ENCODE assay signal across 8 cellular contexts in the genomic region with DNA sequence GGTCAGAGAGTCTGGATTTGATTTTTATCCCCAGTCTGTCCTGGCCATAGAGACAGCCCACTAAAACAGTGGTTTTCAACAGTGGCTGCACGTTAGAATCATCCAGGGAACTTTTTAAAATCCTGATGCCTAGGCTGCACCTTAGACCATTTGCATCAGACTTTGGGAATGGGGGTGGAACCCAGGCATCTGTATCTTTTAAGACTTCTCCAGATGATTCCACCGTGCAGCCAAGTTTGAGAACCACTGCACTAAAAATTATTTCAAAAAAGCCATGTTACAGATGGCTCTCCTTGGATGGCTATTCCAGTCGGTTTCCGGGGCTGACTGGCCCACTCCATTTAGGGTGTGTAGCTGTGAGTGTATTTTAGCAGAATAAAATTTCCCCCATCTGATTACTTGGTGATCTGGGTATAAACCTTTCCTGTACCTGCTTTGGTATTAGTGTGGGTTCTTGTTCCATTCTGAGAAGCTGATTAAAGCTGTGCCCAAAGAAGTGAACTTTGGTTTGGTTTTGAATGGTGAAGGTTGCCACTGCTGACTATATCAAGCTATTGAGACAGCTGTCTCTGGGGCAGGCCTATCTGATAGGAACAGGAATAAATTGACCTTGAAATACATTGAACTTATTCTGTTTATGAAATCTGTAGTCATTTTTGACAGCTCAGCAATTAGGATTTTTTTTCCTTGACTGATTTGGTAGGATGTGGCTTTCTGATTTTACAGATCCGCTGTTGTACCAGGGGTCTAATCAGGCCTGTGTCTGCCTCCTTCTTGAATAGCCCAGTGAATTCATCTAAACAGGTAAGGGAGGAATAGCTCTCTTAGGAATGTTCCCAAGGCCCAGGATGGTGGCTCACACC. TPM values are rescaled to one million over a fixed set of nuclear protein-coding genes. Genes with fewer than 3 reads are reported as not detected.
DNase-seq lines count a peak whose midpoint lies in the region; TF ChIP-seq lines count a peak whose summit lies in the region.

No MANE protein-coding gene starts in this region.

- H3K79me2 ChIP-seq in DOHH2 (ENCODE audit: control insufficient read depth, low read length) = peaks cover 33% of the 10 kb centered on the region
- peaks cover 13% of the 10 kb centered on the region for H3K79me2 ChIP-seq in fibroblast of lung (ENCODE audit: control insufficient read depth, insufficient read depth, low read length)

- no peak overlapping the region for H3K9ac ChIP-seq in fibroblast of lung (ENCODE audit: insufficient read depth, low read length)

- peaks cover 7% of the 10 kb centered on the region for H3F3A ChIP-seq in DOHH2 (ENCODE audit: control insufficient read depth, insufficient read depth)

- H3K27ac ChIP-seq in DOHH2 (ENCODE audit: low read depth, low read length) = no peak overlapping the region
- H3K27ac ChIP-seq in RWPE1 = peak overlapping the region; percentile 85
- H3K27ac ChIP-seq in fibroblast of lung (ENCODE audit: insufficient read depth, low read length) = peak overlapping the region; percentile 86
- no peak overlapping the region for H3K27ac ChIP-seq in prostate gland

- TF ChIP-seq POLR2A in prostate gland (IDR thresholded peaks at IDR 0.05) = no peak

- POLR2A ChIA-PET in RWPE1 (lab: Yijun Ruan, JAX; ENCODE audit: low non-redundant PET) = interaction anchor here (1.0 to 2.2 kb wide), 3 partner anchors 14 to 51 kb away, joined by 3 to 11 read pairs (median 4); a partner anchor contains a TSS

- no peaks in the 10 kb centered on the region for H3K9me2 ChIP-seq in DOHH2 (replicated peaks; ENCODE audit: control insufficient read depth, low read length)

- no peak overlapping the region for H2AFZ ChIP-seq in fibroblast of lung (ENCODE audit: low read length)

- 62% methylated on average over 5 of the region's 5 CpGs for WGBS in prostate gland

- no peaks in the 10 kb centered on the region for H4K20me1 ChIP-seq in DOHH2 (ENCODE audit: control insufficient read depth, insufficient read depth, low read depth, low read length)
- H4K20me1 ChIP-seq in fibroblast of lung (ENCODE audit: control insufficient read depth, extremely low read depth, insufficient read depth, low read length) = no peaks in the 10 kb centered on the region

- H3K27me3 ChIP-seq in DOHH2 (ENCODE audit: control insufficient read depth, low read length) = no peaks in the 10 kb centered on the region
- H3K27me3 ChIP-seq in fibroblast of lung (ENCODE audit: control insufficient read depth, insufficient read depth, low read length) = no peaks in the 10 kb centered on the region
- no peaks in the 10 kb centered on the region for H3K27me3 ChIP-seq in prostate gland (replicated peaks; ENCODE audit: insufficient read depth)

- peak overlapping the region; percentile 94 for H3K4me3 ChIP-seq in DOHH2 (ENCODE audit: low read length)
- H3K4me3 ChIP-seq in fibroblast of lung (replicated peaks in 1 of 4; ENCODE audit: control extremely low read depth in 1 of 4, insufficient read depth in 1 of 4, low read depth in 3 of 4, low read length in 4 of 4) = peak overlapping the region; percentile 81 to 95 (median 90)
- peak overlapping the region; percentile 50 to 53 for H3K4me3 ChIP-seq in prostate gland

- H3K4me1 ChIP-seq in DOHH2 (ENCODE audit: control insufficient read depth, low read length) = peaks cover 16% of the 10 kb centered on the region
- H3K4me1 ChIP-seq in fibroblast of lung (ENCODE audit: control insufficient read depth, extremely low read depth, insufficient read depth, low read length) = peaks cover 2% of the 10 kb centered on the region
- H3K4me1 ChIP-seq in prostate gland (replicated peaks) = peaks cover 8% of the 10 kb centered on the region

- intact Hi-C loops in prostate gland (cut with DNase I) = no loop called here

- H3K4me2 ChIP-seq in DOHH2 (ENCODE audit: low read length) = peak overlapping the region; percentile 84
- H3K4me2 ChIP-seq in fibroblast of lung (ENCODE audit: extremely low read depth, insufficient read depth, low read length) = peak overlapping the region; percentile 93

- no peak for DNase-seq in RWPE1 (ENCODE audit: low spot score)
- DNase-seq in fibroblast of lung (ENCODE audit: low read depth in 2 of 2) = no peak
- no peak for DNase-seq in prostate gland (ENCODE audit: low spot score)
- no peak for DNase-seq in activated effector memory CD4-positive, alpha-beta T cell treated with Interleukin-2 at 50 U/mL for 16 hours
- no peak for DNase-seq in DMS114 treated with DMSO at 0.1 percent for 48 hours (lab: John Stamatoyannopoulos, UW; ENCODE audit: unreplicated experiment)
- no peak for DNase-seq in AG08396 (ENCODE audit: low spot score)
- DNase-seq in foreskin melanocyte = no peak

- H3K36me3 ChIP-seq in DOHH2 (ENCODE audit: control insufficient read depth, low read length) (peaks cover 55% of the 10 kb centered on the region), fibroblast of lung (ENCODE audit: control insufficient read depth, insufficient read depth, low read length) (peaks cover 6% of the 10 kb centered on the region), prostate gland (peaks cover 0 to 8% of the 10 kb centered on the region in 2 donors)

- CTCF ChIA-PET in RWPE1 (lab: Yijun Ruan, JAX) = interaction anchor here (0.6 to 2.5 kb wide), 7 partner anchors 9 to 1181 kb away, joined by 3 to 7 read pairs (median 4); no protein-coding TSS in a partner anchor

- TF ChIP-seq CTCF in DOHH2 (IDR thresholded peaks at IDR 0.05; ENCODE audit: low read depth, low read length, poor library complexity, severe bottlenecking) (no peak), RWPE1 (conservative IDR thresholded peaks at IDR 0.05; ENCODE audit: low read depth) (no peak), fibroblast of lung (conservative IDR thresholded peaks at IDR 0.05 in 1 of 2, IDR thresholded peaks at IDR 0.05 in 1 of 2; ENCODE audit: low read depth in 1 of 2, low read length in 2 of 2) (no peak), prostate gland (IDR thresholded peaks at IDR 0.05) (no peak)

- H3K9me3 ChIP-seq in DOHH2 (ENCODE audit: control insufficient read depth, insufficient read depth, low read length) = no peaks in the 10 kb centered on the region
- no peaks in the 10 kb centered on the region for H3K9me3 ChIP-seq in fibroblast of lung (ENCODE audit: control insufficient read depth, insufficient read depth, low read depth, low read length)
- no peaks in the 10 kb centered on the region for H3K9me3 ChIP-seq in prostate gland

RNA-seq across cellular contexts. Expression of a gene that starts 1.3 kb away (rescaled TPM):
- total RNA-seq in fibroblast of lung (19.0 and 24.8 TPM in 2 replicates), prostate gland (100 to 1,000 TPM in 1 of 2 donors, 10 to 100 TPM in 1; 65.0 to 165 TPM)
- polyA plus RNA-seq in fibroblast of lung = 219 and 309 TPM in 2 replicates
- 203 and 231 TPM in 2 replicates for polyA plus RNA-seq in fibroblast of lung (2012)
- 191 and 192 TPM in 2 replicates for polyA minus RNA-seq in fibroblast of lung (ENCODE audit: low replicate concordance)

RNA-seq across cellular contexts. Expression of a gene that starts 14.3 kb away (rescaled TPM):
- total RNA-seq in fibroblast of lung (46.7 and 55.2 TPM in 2 replicates), prostate gland (10 to 100 TPM; 69.9 to 91.5 TPM)
- polyA plus RNA-seq in fibroblast of lung = 141 and 152 TPM in 2 replicates
- polyA plus RNA-seq in fibroblast of lung (2012) = 85.0 and 91.1 TPM in 2 replicates
- polyA minus RNA-seq in fibroblast of lung (ENCODE audit: low replicate concordance) = 134 and 140 TPM in 2 replicates

RNA-seq across cellular contexts. Expression of a gene that starts 50.8 kb away (rescaled TPM):
- total RNA-seq in fibroblast of lung = 84.2 and 85.5 TPM in 2 replicates
- polyA plus RNA-seq in fibroblast of lung = 109 and 139 TPM in 2 replicates
- polyA plus RNA-seq in fibroblast of lung (2012) = 125 and 189 TPM in 2 replicates
- polyA minus RNA-seq in fibroblast of lung (ENCODE audit: low replicate concordance) = 40.3 and 129 TPM in 2 replicates
- total RNA-seq in prostate gland = 100 to 1,000 TPM in 1 of 2 donors, 10 to 100 TPM in 1; 71.2 to 111 TPM

Comparison
In these comparisons a context has a peak if more than half of its experiments do, and no peak if none do; other contexts are left out.
1. H3K27ac ChIP-seq: peak in RWPE1 (single experiment) and fibroblast of lung (single experiment); none in DOHH2 (single experiment) and prostate gland (0 of 2).
2. Peak in every context shown above with its lines, with median percentiles within 50 percentile points of each other: H3K4me3 ChIP-seq.